In genomic region chr1:110262846-110263631, GRCh38 we compare ENCODE assay signal across 12 cellular contexts. TPM values are rescaled to one million over a fixed set of nuclear protein-coding genes. Genes with fewer than 3 reads are reported as not detected.
A peak's percentile ranks its signal among the peaks of the same experiment; 100 is the strongest.
DNase-seq lines count a peak whose midpoint lies in the region; ATAC-seq, FAIRE-seq and TF ChIP-seq lines count a peak whose summit lies in the region.
"Had no signal": no experiment of that assay in that cellular context is flagged by ENCODE, and none has a peak within 500 bp of the region (broad histone marks: within the 10 kb centered on the region; RNA-seq: fewer than 3 reads in every experiment).

No MANE protein-coding gene starts in this region.

- peaks cover 3% of the 10 kb centered on the region for H3K4me1 Mint-ChIP-seq in activated naive CD8-positive, alpha-beta T cell treated with anti-CD3 and anti-CD28 coated beads, Interleukin-2, amount 50 U/mL, for 24 hours
- peaks cover 11% of the 10 kb centered on the region for H3K4me1 Mint-ChIP-seq in stimulated activated naive CD8-positive, alpha-beta T cell treated with anti-CD3 and anti-CD28 coated beads, Interleukin-15, amount 100 ng/mL, for 72 hours

- H3K9ac ChIP-seq in liver (ENCODE audit: low read depth in 1 of 2, low read length in 2 of 2) (no peak overlapping the region), HepG2 (ENCODE audit: insufficient read depth, low read depth, low read length) (no peak overlapping the region)

- FAIRE-seq in HepG2 (lab: Jason Lieb, UNC): no peak

- TF ChIP-seq EP300 in HepG2 (IDR thresholded peaks at IDR 0.05; ENCODE audit: low read depth in 2 of 2, low read length in 2 of 2) (no peak), HepG2 (CRISPR knock-in tag; IDR thresholded peaks at IDR 0.05; ENCODE audit: borderline replicate concordance) (no peak)

- H3K79me2 ChIP-seq in HepG2 (ENCODE audit: insufficient read depth, low read length): no peaks in the 10 kb centered on the region

- TF ChIP-seq CTCF in liver (IDR thresholded peaks at IDR 0.05; ENCODE audit: low read depth, low read length, missing input control): no peak
- TF ChIP-seq CTCF in HepG2 (CRISPR knock-in tag; IDR thresholded peaks at IDR 0.05): no peak

- DNase-seq in HepG2 (ENCODE audit: low spot score): no peak
- DNase-seq in MV-4-11 (lab: John Stamatoyannopoulos, UW): peak; percentile 43
- no peak for DNase-seq in activated naive CD8-positive, alpha-beta T cell treated with anti-CD3 and anti-CD28 coated beads, Interleukin-2, amount 50 U/mL, for 24 hours
- peak in 1 of 2 donors; percentile 36 for DNase-seq in stimulated activated naive CD8-positive, alpha-beta T cell treated with anti-CD3 and anti-CD28 coated beads, Interleukin-15, amount 100 ng/mL, for 72 hours
- no peak for DNase-seq in NCI-H69 (lab: John Stamatoyannopoulos, UW)
- DNase-seq: effector CD8-positive, alpha-beta T cell; MG63 had no signal

- CTCF ChIA-PET in HepG2 (lab: Yijun Ruan, JAX; ENCODE audit: low intra/inter-chr PET ratio, low total read pairs): no interaction called here

- WGBS in liver: 72% methylated on average over 9 of the region's 9 CpGs
- WGBS in HepG2 (ENCODE audit: low lambda C conversion rate): 27% methylated on average over 8 of the region's 9 CpGs

- in situ Hi-C loops in HepG2 (cut with HindIII; ENCODE audit: extremely low pct_ligation_motif_present, low pct_unique_long_range_greater_than_20kb): no loop called here

- no TSS peak for BruUV-seq in HepG2 (replicated peaks; lab: Mats Ljungman, UMichigan)

- TF ChIP-seq RAD21 in liver (IDR thresholded peaks at IDR 0.05): no peak
- TF ChIP-seq RAD21 in HepG2 (CRISPR knock-in tag; IDR thresholded peaks at IDR 0.05): no peak

- H3K9me3 ChIP-seq in liver (ENCODE audit: control insufficient read depth in 4 of 4, low read length in 3 of 4): no peaks in the 10 kb centered on the region
- H3K9me3 ChIP-seq in HepG2 (ENCODE audit: low read length): no peaks in the 10 kb centered on the region
- H3K9me3 ChIP-seq: MG63 had no signal

- H3K4me2 ChIP-seq in HepG2 (ENCODE audit: low read depth, low read length): no peak overlapping the region

- H4K20me1 ChIP-seq in HepG2 (ENCODE audit: insufficient read depth, low read length): no peaks in the 10 kb centered on the region

- no peak overlapping the region for H2AFZ ChIP-seq in HepG2 (ENCODE audit: low read length)

- no peak overlapping the region for H3K4me3 Mint-ChIP-seq in activated naive CD8-positive, alpha-beta T cell treated with anti-CD3 and anti-CD28 coated beads, Interleukin-2, amount 50 U/mL, for 24 hours
- no peak overlapping the region for H3K4me3 Mint-ChIP-seq in stimulated activated naive CD8-positive, alpha-beta T cell treated with anti-CD3 and anti-CD28 coated beads, Interleukin-15, amount 100 ng/mL, for 72 hours
- H3K4me3 Mint-ChIP-seq: nephron had no signal

- POLR2A ChIA-PET in HepG2 (lab: Yijun Ruan, JAX): no interaction called here

- H3K27ac ChIP-seq in liver (ENCODE audit: low read depth in 1 of 2, low read length in 2 of 2): no peak overlapping the region
- no peak overlapping the region for H3K27ac ChIP-seq in HepG2 (ENCODE audit: extremely low read length, insufficient read depth, low read length)
- H3K27ac ChIP-seq: C4-2B had no signal

- H3K27me3 Mint-ChIP-seq in activated naive CD8-positive, alpha-beta T cell treated with anti-CD3 and anti-CD28 coated beads, Interleukin-2, amount 50 U/mL, for 24 hours: peaks cover 10% of the 10 kb centered on the region
- H3K27me3 Mint-ChIP-seq in stimulated activated naive CD8-positive, alpha-beta T cell treated with anti-CD3 and anti-CD28 coated beads, Interleukin-15, amount 100 ng/mL, for 72 hours: peaks cover 10% of the 10 kb centered on the region

- H3K27me3 ChIP-seq in liver (ENCODE audit: control insufficient read depth in 4 of 4, insufficient read depth in 4 of 4, low read length in 3 of 4) (peaks cover 0 to 3% (median 0%) of the 10 kb centered on the region in 4 donors), HepG2 (ENCODE audit: control insufficient read depth in 1 of 2, insufficient read depth in 2 of 2, low read length in 2 of 2) (peaks cover 0 to 36% of the 10 kb centered on the region in 2 experiments; a peak in 3 of 5 replicates)

- no peaks in the 10 kb centered on the region for H3K9me3 Mint-ChIP-seq in activated naive CD8-positive, alpha-beta T cell treated with anti-CD3 and anti-CD28 coated beads, Interleukin-2, amount 50 U/mL, for 24 hours
- H3K9me3 Mint-ChIP-seq in stimulated activated naive CD8-positive, alpha-beta T cell treated with anti-CD3 and anti-CD28 coated beads, Interleukin-15, amount 100 ng/mL, for 72 hours: no peaks in the 10 kb centered on the region
- H3K9me3 Mint-ChIP-seq: nephron had no signal

- H3K4me1 ChIP-seq in liver (ENCODE audit: control insufficient read depth in 4 of 4, insufficient read depth in 4 of 4, low read length in 3 of 4): no peaks in the 10 kb centered on the region
- H3K4me1 ChIP-seq in HepG2 (ENCODE audit: insufficient read depth, low read length): no peaks in the 10 kb centered on the region

- no peaks in the 10 kb centered on the region for H3K36me3 Mint-ChIP-seq in activated naive CD8-positive, alpha-beta T cell treated with anti-CD3 and anti-CD28 coated beads, Interleukin-2, amount 50 U/mL, for 24 hours (ENCODE audit: low read depth)

- no peak for ATAC-seq in HepG2
- ATAC-seq in activated naive CD8-positive, alpha-beta T cell treated with anti-CD3 and anti-CD28 coated beads, Interleukin-2, amount 50 U/mL, for 24 hours: peak; percentile 59
- peak; percentile 88 for ATAC-seq in stimulated activated naive CD8-positive, alpha-beta T cell treated with anti-CD3 and anti-CD28 coated beads, Interleukin-15, amount 100 ng/mL, for 72 hours
- ATAC-seq in GM19324 (IDR thresholded peaks at IDR 0.05; ENCODE audit: low FRiP score, unreplicated experiment): no peak
- no peak for ATAC-seq in HG02840 (IDR thresholded peaks at IDR 0.05; ENCODE audit: low FRiP score, unreplicated experiment)

- H3K36me3 ChIP-seq in liver (ENCODE audit: control insufficient read depth in 4 of 4, insufficient read depth in 3 of 4, low read depth in 1 of 4, low read length in 3 of 4): no peaks in the 10 kb centered on the region
- no peaks in the 10 kb centered on the region for H3K36me3 ChIP-seq in HepG2 (replicated peaks in 1 of 2; ENCODE audit: control insufficient read depth in 1 of 2, insufficient read depth in 2 of 2, low read length in 2 of 2)
- H3K36me3 ChIP-seq: MG63 had no signal

- TF ChIP-seq POLR2A in HepG2 (IDR thresholded peaks at IDR 0.05; ENCODE audit: insufficient read depth in 1 of 2, low read depth in 2 of 2, low read length in 2 of 2): no peak

- no peak overlapping the region for H3K27ac Mint-ChIP-seq in activated naive CD8-positive, alpha-beta T cell treated with anti-CD3 and anti-CD28 coated beads, Interleukin-2, amount 50 U/mL, for 24 hours
- no peak overlapping the region for H3K27ac Mint-ChIP-seq in stimulated activated naive CD8-positive, alpha-beta T cell treated with anti-CD3 and anti-CD28 coated beads, Interleukin-15, amount 100 ng/mL, for 72 hours
- H3K27ac Mint-ChIP-seq: nephron had no signal

- intact Hi-C loops in HepG2 (cut with micrococcal nuclease; ENCODE audit: unreplicated experiment): no loop called here

- no peak overlapping the region for H3K4me3 ChIP-seq in liver (ENCODE audit: low read depth in 1 of 3, low read length in 3 of 3)
- no peak overlapping the region for H3K4me3 ChIP-seq in HepG2 (replicated peaks in 1 of 3; ENCODE audit: insufficient read depth in 1 of 3, low read depth in 2 of 3, low read length in 3 of 3)
- H3K4me3 ChIP-seq: MG63 had no signal

TF ChIP-seq in liver, 16 proteins besides CTCF, POLR2A, EP300 and RAD21:
- TF ChIP-seq HNF4A (conservative IDR thresholded peaks at IDR 0.05): no peak
- TF ChIP-seq FOXA1 (IDR thresholded peaks at IDR 0.05): no peak
- TF ChIP-seq SP1 (IDR thresholded peaks at IDR 0.05): no peak
- peak; percentile 90 for TF ChIP-seq NR2F2 (IDR thresholded peaks at IDR 0.05)
- TF ChIP-seq EGR1 (IDR thresholded peaks at IDR 0.05; ENCODE audit: low read depth in 2 of 2): no peak

TF ChIP-seq in HepG2, 621 proteins besides CTCF, POLR2A, EP300 and RAD21 (continues in another document):
- TF ChIP-seq ZBTB7B (CRISPR knock-in tag; IDR thresholded peaks at IDR 0.05): no peak

RNA-seq across cellular contexts. Expression of gene KCNC4, which starts 52.9 kb away (rescaled TPM):
- total RNA-seq in liver (1 to 10 TPM; 1.0 to 2.5 TPM), HepG2 (2016; rRNA removed; fragmentation: Illumina TruSeq; extraction: Trizol) (0.20 and 0.24 TPM in 2 replicates)
- polyA plus RNA-seq in liver (1 to 10 TPM in 1 of 2 donors, under 1 TPM in 1; 0.46 to 1.9 TPM), HepG2 (2011; rRNA removed) (0.66 and 1.0 TPM in 2 replicates)
- total RNA-seq in HepG2 (2016; cell fraction: cytosol; rRNA removed; fragmentation: Illumina TruSeq; extraction: Trizol; ENCODE audit: low read depth): not detected in 2 replicates
- total RNA-seq in HepG2 (2016; cell fraction: insoluble cytoplasmic fraction; rRNA removed; fragmentation: Illumina TruSeq; extraction: Trizol): 0.16 and 0.17 TPM in 2 replicates
- 0.12 and 0.14 TPM in 2 replicates for total RNA-seq in HepG2 (2016; cell fraction: membrane; rRNA removed; fragmentation: Illumina TruSeq; extraction: Trizol)
- total RNA-seq in HepG2 (2016; cell fraction: nucleus; rRNA removed; fragmentation: Illumina TruSeq; extraction: Trizol): 0.12 and 0.16 TPM in 2 replicates
- polyA plus RNA-seq in HepG2 (2011; cell fraction: cytosol; rRNA removed): 0.55 and 0.56 TPM in 2 replicates
- polyA plus RNA-seq in HepG2 (2011; cell fraction: nucleus; rRNA removed): 3.7 and 4.6 TPM in 2 replicates
- 1.3 TPM in 2 replicates for polyA plus RNA-seq in HepG2 (2012)
- 0.08 TPM in 2 replicates for polyA plus RNA-seq in HepG2 (2016; cell fraction: cytosol; fragmentation: Illumina TruSeq; extraction: Trizol; ENCODE audit: low read depth)
- polyA plus RNA-seq in HepG2 (2016; cell fraction: insoluble cytoplasmic fraction; fragmentation: Illumina TruSeq; extraction: Trizol; ENCODE audit: low read depth): 0.13 and 0.24 TPM in 2 replicates
- 0.26 and 0.33 TPM in 2 replicates for polyA plus RNA-seq in HepG2 (2016; cell fraction: membrane; fragmentation: Illumina TruSeq; extraction: Trizol; ENCODE audit: low read depth)
- polyA plus RNA-seq in HepG2 (2016; cell fraction: nucleus; fragmentation: Illumina TruSeq; extraction: Trizol; ENCODE audit: insufficient read depth, low read depth): 0.29 and 0.31 TPM in 2 replicates
- polyA minus RNA-seq in HepG2 (2011; rRNA and poly(A)+ RNA removed; ENCODE audit: low replicate concordance): 2.0 and 16.9 TPM in 2 replicates
- polyA minus RNA-seq in HepG2 (2011; cell fraction: cytosol; rRNA and poly(A)+ RNA removed): 0.26 and 0.59 TPM in 2 replicates
- polyA minus RNA-seq in HepG2 (2011; cell fraction: nucleus; rRNA and poly(A)+ RNA removed): 1.4 and 2.2 TPM in 2 replicates

Comparison
In these comparisons a context has a peak if more than half of its experiments do, and no peak if none do; other contexts are left out.
1. ATAC-seq: peak in activated naive CD8-positive, alpha-beta T cell treated with anti-CD3 and anti-CD28 coated beads, Interleukin-2, amount 50 U/mL, for 24 hours (single experiment) and stimulated activated naive CD8-positive, alpha-beta T cell treated with anti-CD3 and anti-CD28 coated beads, Interleukin-15, amount 100 ng/mL, for 72 hours (single experiment); none in HepG2 (single experiment), GM19324 (single experiment) and HG02840 (single experiment).